ENCODE assay signal across 25 cellular contexts in genomic region chr18:33459612-33460011, GRCh38. TPM values are rescaled to one million over a fixed set of nuclear protein-coding genes. Genes with fewer than 3 reads are reported as not detected.
DNase-seq lines count a peak whose midpoint lies in the region; ATAC-seq, FAIRE-seq and TF ChIP-seq lines count a peak whose summit lies in the region.
"Had no signal": no experiment of that assay in that cellular context is flagged by ENCODE, and none has a peak within 500 bp of the region (broad histone marks: within the 10 kb centered on the region; RNA-seq: fewer than 3 reads in every experiment).

No MANE protein-coding gene starts in this region.

- intact Hi-C loops in kidney (cut with DNase I), result no loop called here

- no peak overlapping the region for H3K4me3 ChIP-seq in LNCaP clone FGC (ENCODE audit: low read depth, low read length)
- no peak overlapping the region for H3K4me3 ChIP-seq in kidney (ENCODE audit: low read length in 2 of 2)
- H3K4me3 ChIP-seq in neural progenitor cell, result no peak overlapping the region

- no peaks in the 10 kb centered on the region for H3F3A ChIP-seq in neural progenitor cell (ENCODE audit: low read depth)

- FAIRE-seq in kidney (lab: Jason Lieb, UNC), result peak; percentile 90
- FAIRE-seq: GM12892, GM18507, HTR-8/SVneo had no signal

- peak; percentile 3 for DNase-seq in SHP77 treated with DMSO at 0.1 percent for 48 hours (lab: John Stamatoyannopoulos, UW)
- DNase-seq in SHP77 (lab: John Stamatoyannopoulos, UW), result no peak
- DNase-seq in LNCaP clone FGC (ENCODE audit: low read depth), result peak; percentile 6
- peak; percentile 12 for DNase-seq in NCI-H748 treated with DMSO at 0.1 percent for 48 hours (lab: John Stamatoyannopoulos, UW)
- DNase-seq in kidney, result no peak
- no peak for DNase-seq in neural progenitor cell (ENCODE audit: low spot score)
- no peak for DNase-seq in superior temporal gyrus (ENCODE audit: extremely low spot score)
- DNase-seq: ACHN; BE2C; C1 segment of cervical spinal cord; CD4-positive, CD25-positive, alpha-beta regulatory T cell; CD8-positive, alpha-beta memory T cell; DMS79; GDM1; GOT3; H7; HFFc6; KBM-7 had no signal

- no peaks in the 10 kb centered on the region for H3K4me1 Mint-ChIP-seq in neural progenitor cell
- H3K4me1 Mint-ChIP-seq: CD4-positive, CD25-positive, alpha-beta regulatory T cell; CD8-positive, alpha-beta memory T cell had no signal

- no peak overlapping the region for H3K4me2 ChIP-seq in neural progenitor cell

- no peaks in the 10 kb centered on the region for H3K27me3 Mint-ChIP-seq in neural progenitor cell (ENCODE audit: insufficient read depth, low read depth)
- H3K27me3 Mint-ChIP-seq: CD4-positive, CD25-positive, alpha-beta regulatory T cell; CD8-positive, alpha-beta memory T cell; IgD-negative memory B cell had no signal

- no peak for ATAC-seq in HG02973 (IDR thresholded peaks at IDR 0.05; ENCODE audit: unreplicated experiment)
- ATAC-seq: HCT116 had no signal

- H3K36me3 ChIP-seq in kidney (ENCODE audit: control insufficient read depth in 1 of 2, insufficient read depth in 2 of 2, low read length in 2 of 2), result no peaks in the 10 kb centered on the region
- no peaks in the 10 kb centered on the region for H3K36me3 ChIP-seq in neural progenitor cell
- H3K36me3 ChIP-seq: BE2C had no signal

- H3K4me3 Mint-ChIP-seq in neural progenitor cell, result no peak overlapping the region
- H3K4me3 Mint-ChIP-seq: CD4-positive, CD25-positive, alpha-beta regulatory T cell; CD8-positive, alpha-beta memory T cell; HFFc6; IgD-negative memory B cell had no signal

- H3K27me3 ChIP-seq in neural progenitor cell, result no peaks in the 10 kb centered on the region
- H3K27me3 ChIP-seq: BE2C had no signal

- no peaks in the 10 kb centered on the region for H3K9me3 Mint-ChIP-seq in neural progenitor cell

- H3K27ac Mint-ChIP-seq in neural progenitor cell, result no peak overlapping the region
- H3K27ac Mint-ChIP-seq: CD4-positive, CD25-positive, alpha-beta regulatory T cell; CD8-positive, alpha-beta memory T cell; HFFc6; IgD-negative memory B cell had no signal

- no peaks in the 10 kb centered on the region for H4K20me1 ChIP-seq in neural progenitor cell (ENCODE audit: low read depth)

- H3K9me3 ChIP-seq in kidney (ENCODE audit: control insufficient read depth in 1 of 2, low read length in 2 of 2), result no peaks in the 10 kb centered on the region
- no peaks in the 10 kb centered on the region for H3K9me3 ChIP-seq in neural progenitor cell (ENCODE audit: low read depth)
- H3K9me3 ChIP-seq: BE2C had no signal

- H3K36me3 Mint-ChIP-seq in neural progenitor cell, result no peaks in the 10 kb centered on the region
- H3K36me3 Mint-ChIP-seq: CD4-positive, CD25-positive, alpha-beta regulatory T cell; CD8-positive, alpha-beta memory T cell; IgD-negative memory B cell had no signal

- H3K9ac ChIP-seq in kidney (ENCODE audit: low read length in 2 of 2), result no peak overlapping the region
- H3K9ac ChIP-seq in neural progenitor cell, result no peak overlapping the region

- no peaks in the 10 kb centered on the region for H3K79me2 ChIP-seq in neural progenitor cell (ENCODE audit: low read depth)

- no peak overlapping the region for H3K27ac ChIP-seq in kidney (ENCODE audit: low read depth in 2 of 2, low read length in 2 of 2)
- H3K27ac ChIP-seq in neural progenitor cell, result no peak overlapping the region

- H2AFZ ChIP-seq in neural progenitor cell (replicated peaks), result no peak overlapping the region

- H3K4me1 ChIP-seq in kidney (ENCODE audit: control insufficient read depth in 1 of 2, insufficient read depth in 1 of 2, low read depth in 1 of 2, low read length in 2 of 2), result no peaks in the 10 kb centered on the region
- H3K4me1 ChIP-seq in neural progenitor cell, result no peaks in the 10 kb centered on the region
- H3K4me1 ChIP-seq: BE2C had no signal

- TF ChIP-seq CTCF in LNCaP clone FGC (IDR thresholded peaks at IDR 0.05; ENCODE audit: control insufficient read depth, extremely low read depth, insufficient read depth), result no peak
- no peak for TF ChIP-seq CTCF in kidney (IDR thresholded peaks at IDR 0.05; ENCODE audit: borderline replicate concordance, extremely low read depth, insufficient read depth)
- TF ChIP-seq CTCF in neural progenitor cell (IDR thresholded peaks at IDR 0.05), result no peak

RNA-seq across cellular contexts. Expression of gene CCDC178, which starts 19.1 kb away (rescaled TPM):
- total RNA-seq in kidney, result 3.7 TPM
- 4.6 TPM for polyA plus RNA-seq in kidney (ENCODE audit: insufficient read depth, low read depth, low replicate concordance)
- 0.31 and 0.51 TPM in 2 replicates for total RNA-seq in neural progenitor cell (ENCODE audit: low replicate concordance)
- total RNA-seq: CD4-positive, CD25-positive, alpha-beta regulatory T cell; CD8-positive, alpha-beta memory T cell; Daoy; H7; HFFc6 had no signal
- polyA plus RNA-seq: CD4-positive, CD25-positive, alpha-beta regulatory T cell; CD8-positive, alpha-beta memory T cell; IgD-negative memory B cell had no signal

Comparison
In these comparisons a context has a peak if more than half of its experiments do, and no peak if none do; other contexts are left out.
1. DNase-seq: peak in SHP77 treated with DMSO at 0.1 percent for 48 hours (single experiment), LNCaP clone FGC (single experiment) and NCI-H748 treated with DMSO at 0.1 percent for 48 hours (single experiment); none in SHP77 (0 of 2), kidney (single experiment), neural progenitor cell (single experiment) and superior temporal gyrus (single experiment).